In the genomic region with DNA sequence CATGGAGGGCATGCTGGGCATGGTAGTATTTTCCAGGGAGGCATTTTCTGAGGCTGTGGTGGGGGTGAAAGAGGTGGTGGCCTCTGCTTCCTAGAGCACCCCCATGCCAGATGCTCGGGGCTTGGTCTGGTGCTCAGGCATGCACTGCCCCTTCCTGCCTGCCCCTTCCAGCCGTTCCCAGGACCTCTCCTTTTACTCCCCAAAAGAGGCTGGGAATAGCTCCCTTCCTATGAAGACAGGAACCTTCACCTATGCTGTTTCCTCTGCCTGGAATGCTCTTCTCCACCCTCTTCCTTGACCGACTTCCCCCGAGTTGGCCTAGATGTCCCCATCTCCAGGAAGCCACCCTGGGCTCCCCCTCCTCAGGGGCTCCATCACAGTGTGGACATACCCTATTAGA, we compare ENCODE assay signal across 18 cellular contexts. TPM values are rescaled to one million over a fixed set of nuclear protein-coding genes. Genes with fewer than 3 reads are reported as not detected.
A peak's percentile ranks its signal among the peaks of the same experiment; 100 is the strongest.
DNase-seq lines count a peak whose midpoint lies in the region; ATAC-seq, FAIRE-seq and TF ChIP-seq lines count a peak whose summit lies in the region.
"Had no signal": no experiment of that assay in that cellular context is flagged by ENCODE, and none has a peak within 500 bp of the region (broad histone marks: within the 10 kb centered on the region; RNA-seq: fewer than 3 reads in every experiment).

No MANE protein-coding gene starts in this region.

- H3K9me3 ChIP-seq in right atrium auricular region (no peaks in the 10 kb centered on the region), mucosa of descending colon (no peaks in the 10 kb centered on the region), small intestine (ENCODE audit: control insufficient read depth, low read depth) (no peaks in the 10 kb centered on the region), gastrocnemius medialis (no peaks in the 10 kb centered on the region)

- H3K27ac ChIP-seq in right atrium auricular region = peak overlapping the region; percentile 77 to 79
- H3K27ac ChIP-seq in small intestine (ENCODE audit: low read depth in 1 of 2, low read length in 1 of 2) = peak overlapping the region; percentile 42 to 91
- peak overlapping the region in 1 of 4 donors; percentile 51 for H3K27ac ChIP-seq in gastrocnemius medialis
- H3K27ac ChIP-seq: brain microvascular endothelial cell had no signal

- ATAC-seq in Right ventricle myocardium superior (ENCODE audit: poor library complexity) = no peak
- ATAC-seq in mucosa of descending colon = no peak
- ATAC-seq in gastrocnemius medialis = no peak

- no peak for TF ChIP-seq CTCF in right atrium auricular region (IDR thresholded peaks at IDR 0.05)
- TF ChIP-seq CTCF in mucosa of descending colon (IDR thresholded peaks at IDR 0.05) = no peak
- TF ChIP-seq CTCF in gastrocnemius medialis (IDR thresholded peaks at IDR 0.05 in 4 of 5, conservative IDR thresholded peaks at IDR 0.05 in 1 of 5) = no peak

- H3K27me3 ChIP-seq in right atrium auricular region (no peaks in the 10 kb centered on the region), small intestine (ENCODE audit: control insufficient read depth in 2 of 2, insufficient read depth in 2 of 2, low read length in 2 of 2) (no peaks in the 10 kb centered on the region), gastrocnemius medialis (no peaks in the 10 kb centered on the region)
- H3K27me3 ChIP-seq: brain microvascular endothelial cell had no signal

- H3K4me3 ChIP-seq in right atrium auricular region (no peak overlapping the region), mucosa of descending colon (no peak overlapping the region), small intestine (ENCODE audit: low read depth in 1 of 2, low read length in 2 of 2) (no peak overlapping the region), gastrocnemius medialis (no peak overlapping the region)

- WGBS in small intestine, 3 donors = 82 to 95% (median 92%) methylated on average over 4 of the region's 4 CpGs

- in situ Hi-C loops in gastrocnemius medialis (cut with MboI; ENCODE audit: low sequenced_read_pairs in 4 of 4) = no loop called here

- FAIRE-seq in small intestine (lab: Jason Lieb, UNC) = no peak

- no peaks in the 10 kb centered on the region for H3K36me3 ChIP-seq in right atrium auricular region
- H3K36me3 ChIP-seq in mucosa of descending colon (ENCODE audit: low read depth) = no peaks in the 10 kb centered on the region
- H3K36me3 ChIP-seq in small intestine (ENCODE audit: control insufficient read depth in 2 of 2, insufficient read depth in 2 of 2, low read length in 2 of 2) = no peaks in the 10 kb centered on the region
- no peaks in the 10 kb centered on the region for H3K36me3 ChIP-seq in gastrocnemius medialis
- H3K36me3 ChIP-seq: brain microvascular endothelial cell had no signal

- peaks cover 0 to 52% of the 10 kb centered on the region in 2 donors for H3K4me1 ChIP-seq in right atrium auricular region
- peaks cover 15% of the 10 kb centered on the region for H3K4me1 ChIP-seq in mucosa of descending colon (ENCODE audit: low read depth)
- H3K4me1 ChIP-seq in small intestine (ENCODE audit: control insufficient read depth in 2 of 2, insufficient read depth in 1 of 2, low read depth in 1 of 2, low read length in 1 of 2) = peaks cover 8 to 12% of the 10 kb centered on the region in 2 donors
- peaks cover 24 to 29% of the 10 kb centered on the region in 2 donors for H3K4me1 ChIP-seq in gastrocnemius medialis

- no peak for DNase-seq in right atrium auricular region (ENCODE audit: low spot score)
- DNase-seq in Right ventricle myocardium superior = no peak
- peak in 2 of 3 donors; percentile 25 to 28 for DNase-seq in mucosa of descending colon
- no peak for DNase-seq in small intestine
- no peak for DNase-seq in stimulated activated CD4-positive, alpha-beta T cell treated with anti-CD3 and anti-CD28 coated beads, Interleukin-12 subunit alpha, Interleukin-12 subunit beta, amount 100 ng/mL, for 4 hours
- no peak for DNase-seq in RKO (ENCODE audit: low spot score)
- DNase-seq in GM19240 (ENCODE audit: insufficient read length, low spot score) = no peak
- no peak for DNase-seq in gastrocnemius medialis
- DNase-seq: activated T-cell treated with anti-CD3 and anti-CD28 coated beads, Interleukin-2, amount 50 U/mL, for 1 hour; brain microvascular endothelial cell; CD4-positive, CD25-positive, alpha-beta regulatory T cell; Karpas-422; NCI-H774; stimulated activated CD4-positive, alpha-beta T cell treated with anti-CD3 and anti-CD28 coated beads, Interleukin-4, amount 100 ng/mL, for 4 hours; stimulated activated CD8-positive, alpha-beta memory T cell treated with anti-CD3 and anti-CD28 coated beads, Interleukin-4, amount 100 ng/mL, for 48 hours had no signal

- TF ChIP-seq POLR2A in gastrocnemius medialis (IDR thresholded peaks at IDR 0.05) = no peak

- intact Hi-C loops in Right ventricle myocardium superior (cut with DNase I) (no loop called here), mucosa of descending colon (cut with DNase I, micrococcal nuclease) (no loop called here), gastrocnemius medialis (cut with DNase I; ENCODE audit: low total_unique reads) (no loop called here)

RNA-seq across cellular contexts. Expression of gene EDN2, which starts 9.1 kb away (rescaled TPM):
- total RNA-seq in right atrium auricular region (under 1 TPM in 1 of 2 donors, not detected in 1; 0.78 TPM), Right ventricle myocardium superior (0.27 TPM), mucosa of descending colon (1 to 10 TPM; 1.6 to 5.8 (median 2.0) TPM), gastrocnemius medialis (not detected)
- polyA plus RNA-seq in small intestine = 10 to 100 TPM in 2 of 3 donors, 1 to 10 TPM in 1; 5.5 to 22.8 (median 13.5) TPM
- total RNA-seq: dermis microvascular lymphatic vessel endothelial cell, neural crest cell, sciatic nerve had no signal
- polyA plus RNA-seq: CD4-positive, CD25-positive, alpha-beta regulatory T cell had no signal

Comparison
In these comparisons a context has a peak if more than half of its experiments do, and no peak if none do; other contexts are left out.
1. DNase-seq: peak in mucosa of descending colon (2 of 3); none in right atrium auricular region (single experiment), Right ventricle myocardium superior (single experiment), small intestine (single experiment), stimulated activated CD4-positive, alpha-beta T cell treated with anti-CD3 and anti-CD28 coated beads, Interleukin-12 subunit alpha, Interleukin-12 subunit beta, amount 100 ng/mL, for 4 hours (single experiment), RKO (single experiment), GM19240 (single experiment) and gastrocnemius medialis (0 of 2).